In the genomic region with DNA sequence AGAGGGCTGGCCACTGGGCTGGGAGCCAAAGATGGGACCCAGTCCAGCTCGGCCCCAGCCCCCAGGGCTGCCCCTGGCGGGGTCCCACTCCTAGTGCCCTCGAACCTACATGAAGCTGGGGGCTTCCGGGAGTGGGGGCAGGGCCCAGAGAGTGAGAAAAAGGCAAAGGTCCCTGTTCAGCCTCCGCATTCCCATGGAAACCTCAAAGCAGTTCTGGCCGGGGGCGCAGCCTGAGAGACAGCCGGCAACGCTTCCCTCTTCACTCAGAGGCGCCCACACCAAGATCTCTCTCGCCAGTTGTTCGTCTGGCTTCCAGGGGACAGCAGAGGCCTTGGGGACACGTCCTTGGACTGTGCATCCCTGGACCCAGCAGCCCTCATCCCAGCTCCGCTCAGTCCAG, we compare ENCODE assay signal across 1 cellular context.
TF ChIP-seq lines count a peak whose summit lies in the region.

No MANE protein-coding gene starts in this region.

TF ChIP-seq in HepG2, 621 proteins besides CTCF, POLR2A, EP300 and RAD21 (continued from another document):
- TF ChIP-seq, protein P1, sequence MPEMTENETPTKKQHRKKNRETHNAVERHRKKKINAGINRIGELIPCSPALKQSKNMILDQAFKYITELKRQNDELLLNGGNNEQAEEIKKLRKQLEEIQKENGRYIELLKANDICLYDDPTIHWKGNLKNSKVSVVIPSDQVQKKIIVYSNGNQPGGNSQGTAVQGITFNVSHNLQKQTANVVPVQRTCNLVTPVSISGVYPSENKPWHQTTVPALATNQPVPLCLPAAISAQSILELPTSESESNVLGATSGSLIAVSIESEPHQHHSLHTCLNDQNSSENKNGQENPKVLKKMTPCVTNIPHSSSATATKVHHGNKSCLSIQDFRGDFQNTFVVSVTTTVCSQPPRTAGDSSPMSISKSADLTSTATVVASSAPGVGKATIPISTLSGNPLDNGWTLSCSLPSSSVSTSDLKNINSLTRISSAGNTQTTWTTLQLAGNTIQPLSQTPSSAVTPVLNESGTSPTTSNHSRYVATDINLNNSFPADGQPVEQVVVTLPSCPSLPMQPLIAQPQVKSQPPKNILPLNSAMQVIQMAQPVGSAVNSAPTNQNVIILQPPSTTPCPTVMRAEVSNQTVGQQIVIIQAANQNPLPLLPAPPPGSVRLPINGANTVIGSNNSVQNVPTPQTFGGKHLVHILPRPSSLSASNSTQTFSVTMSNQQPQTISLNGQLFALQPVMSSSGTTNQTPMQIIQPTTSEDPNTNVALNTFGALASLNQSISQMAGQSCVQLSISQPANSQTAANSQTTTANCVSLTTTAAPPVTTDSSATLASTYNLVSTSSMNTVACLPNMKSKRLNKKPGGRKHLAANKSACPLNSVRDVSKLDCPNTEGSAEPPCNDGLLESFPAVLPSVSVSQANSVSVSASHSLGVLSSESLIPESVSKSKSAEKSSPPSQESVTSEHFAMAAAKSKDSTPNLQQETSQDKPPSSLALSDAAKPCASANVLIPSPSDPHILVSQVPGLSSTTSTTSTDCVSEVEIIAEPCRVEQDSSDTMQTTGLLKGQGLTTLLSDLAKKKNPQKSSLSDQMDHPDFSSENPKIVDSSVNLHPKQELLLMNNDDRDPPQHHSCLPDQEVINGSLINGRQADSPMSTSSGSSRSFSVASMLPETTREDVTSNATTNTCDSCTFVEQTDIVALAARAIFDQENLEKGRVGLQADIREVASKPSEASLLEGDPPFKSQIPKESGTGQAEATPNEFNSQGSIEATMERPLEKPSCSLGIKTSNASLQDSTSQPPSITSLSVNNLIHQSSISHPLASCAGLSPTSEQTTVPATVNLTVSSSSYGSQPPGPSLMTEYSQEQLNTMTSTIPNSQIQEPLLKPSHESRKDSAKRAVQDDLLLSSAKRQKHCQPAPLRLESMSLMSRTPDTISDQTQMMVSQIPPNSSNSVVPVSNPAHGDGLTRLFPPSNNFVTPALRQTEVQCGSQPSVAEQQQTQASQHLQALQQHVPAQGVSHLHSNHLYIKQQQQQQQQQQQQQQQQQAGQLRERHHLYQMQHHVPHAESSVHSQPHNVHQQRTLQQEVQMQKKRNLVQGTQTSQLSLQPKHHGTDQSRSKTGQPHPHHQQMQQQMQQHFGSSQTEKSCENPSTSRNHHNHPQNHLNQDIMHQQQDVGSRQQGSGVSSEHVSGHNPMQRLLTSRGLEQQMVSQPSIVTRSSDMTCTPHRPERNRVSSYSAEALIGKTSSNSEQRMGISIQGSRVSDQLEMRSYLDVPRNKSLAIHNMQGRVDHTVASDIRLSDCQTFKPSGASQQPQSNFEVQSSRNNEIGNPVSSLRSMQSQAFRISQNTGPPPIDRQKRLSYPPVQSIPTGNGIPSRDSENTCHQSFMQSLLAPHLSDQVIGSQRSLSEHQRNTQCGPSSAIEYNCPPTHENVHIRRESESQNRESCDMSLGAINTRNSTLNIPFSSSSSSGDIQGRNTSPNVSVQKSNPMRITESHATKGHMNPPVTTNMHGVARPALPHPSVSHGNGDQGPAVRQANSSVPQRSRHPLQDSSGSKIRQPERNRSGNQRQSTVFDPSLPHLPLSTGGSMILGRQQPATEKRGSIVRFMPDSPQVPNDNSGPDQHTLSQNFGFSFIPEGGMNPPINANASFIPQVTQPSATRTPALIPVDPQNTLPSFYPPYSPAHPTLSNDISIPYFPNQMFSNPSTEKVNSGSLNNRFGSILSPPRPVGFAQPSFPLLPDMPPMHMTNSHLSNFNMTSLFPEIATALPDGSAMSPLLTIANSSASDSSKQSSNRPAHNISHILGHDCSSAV (CRISPR knock-in tag; IDR thresholded peaks at IDR 0.05; ENCODE audit: borderline replicate concordance): no peak
- TF ChIP-seq, protein P2, sequence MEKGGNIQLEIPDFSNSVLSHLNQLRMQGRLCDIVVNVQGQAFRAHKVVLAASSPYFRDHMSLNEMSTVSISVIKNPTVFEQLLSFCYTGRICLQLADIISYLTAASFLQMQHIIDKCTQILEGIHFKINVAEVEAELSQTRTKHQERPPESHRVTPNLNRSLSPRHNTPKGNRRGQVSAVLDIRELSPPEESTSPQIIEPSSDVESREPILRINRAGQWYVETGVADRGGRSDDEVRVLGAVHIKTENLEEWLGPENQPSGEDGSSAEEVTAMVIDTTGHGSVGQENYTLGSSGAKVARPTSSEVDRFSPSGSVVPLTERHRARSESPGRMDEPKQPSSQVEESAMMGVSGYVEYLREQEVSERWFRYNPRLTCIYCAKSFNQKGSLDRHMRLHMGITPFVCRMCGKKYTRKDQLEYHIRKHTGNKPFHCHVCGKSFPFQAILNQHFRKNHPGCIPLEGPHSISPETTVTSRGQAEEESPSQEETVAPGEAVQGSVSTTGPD (CRISPR knock-in tag; IDR thresholded peaks at IDR 0.05): no peak
- TF ChIP-seq CCDC6 (CRISPR knock-in tag; IDR thresholded peaks at IDR 0.05) (no peak), ZBTB21 (CRISPR knock-in tag; IDR thresholded peaks at IDR 0.05) (no peak), MZF1 (CRISPR knock-in tag; IDR thresholded peaks at IDR 0.05; ENCODE audit: borderline replicate concordance) (no peak)
- TF ChIP-seq, protein P3, sequence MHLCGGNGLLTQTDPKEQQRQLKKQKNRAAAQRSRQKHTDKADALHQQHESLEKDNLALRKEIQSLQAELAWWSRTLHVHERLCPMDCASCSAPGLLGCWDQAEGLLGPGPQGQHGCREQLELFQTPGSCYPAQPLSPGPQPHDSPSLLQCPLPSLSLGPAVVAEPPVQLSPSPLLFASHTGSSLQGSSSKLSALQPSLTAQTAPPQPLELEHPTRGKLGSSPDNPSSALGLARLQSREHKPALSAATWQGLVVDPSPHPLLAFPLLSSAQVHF (CRISPR knock-in tag; IDR thresholded peaks at IDR 0.05): no peak
- TF ChIP-seq, protein P4, sequence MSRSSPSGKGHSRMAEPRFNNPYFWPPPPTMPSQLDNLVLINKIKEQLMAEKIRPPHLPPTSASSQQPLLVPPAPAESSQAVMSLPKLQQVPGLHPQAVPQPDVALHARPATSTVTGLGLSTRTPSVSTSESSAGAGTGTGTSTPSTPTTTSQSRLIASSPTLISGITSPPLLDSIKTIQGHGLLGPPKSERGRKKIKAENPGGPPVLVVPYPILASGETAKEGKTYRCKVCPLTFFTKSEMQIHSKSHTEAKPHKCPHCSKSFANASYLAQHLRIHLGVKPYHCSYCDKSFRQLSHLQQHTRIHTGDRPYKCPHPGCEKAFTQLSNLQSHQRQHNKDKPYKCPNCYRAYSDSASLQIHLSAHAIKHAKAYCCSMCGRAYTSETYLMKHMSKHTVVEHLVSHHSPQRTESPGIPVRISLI (CRISPR knock-in tag; IDR thresholded peaks at IDR 0.05; ENCODE audit: borderline replicate concordance): no peak
